Comparison of ENCODE assay signal across 8 cellular contexts in genomic region chr14:34059925-34060746, GRCh38.
DNase-seq lines count a peak whose midpoint lies in the region; ATAC-seq, FAIRE-seq and TF ChIP-seq lines count a peak whose summit lies in the region.

No MANE protein-coding gene starts in this region.

- H3K27me3 ChIP-seq in astrocyte (ENCODE audit: insufficient read depth, low read length) (no peaks in the 10 kb centered on the region), hepatocyte (no peaks in the 10 kb centered on the region), psoas muscle (ENCODE audit: insufficient read depth in 3 of 3, low read length in 2 of 3) (no peaks in the 10 kb centered on the region)

- no peak for FAIRE-seq in astrocyte (lab: Jason Lieb, UNC)

- DNase-seq in DMS153 (lab: John Stamatoyannopoulos, UW) (peak; percentile 46), SW480 (ENCODE audit: low spot score) (peak; percentile 74), astrocyte (ENCODE audit: low read depth) (peak; percentile 63), hepatocyte (ENCODE audit: low spot score) (peak; percentile 94), psoas muscle (peak; percentile 86 to 93), KG1 (lab: John Stamatoyannopoulos, UW) (no peak)

- ATAC-seq in GM19455 (IDR thresholded peaks at IDR 0.05; ENCODE audit: unreplicated experiment) = peak; percentile 82
- ATAC-seq in HG03565 (IDR thresholded peaks at IDR 0.05; ENCODE audit: unreplicated experiment) = peak; percentile 85
- peak; percentile 91 to 95 (median 92) for ATAC-seq in psoas muscle

- H3K79me2 ChIP-seq in astrocyte (ENCODE audit: insufficient read depth, low read length) = no peaks in the 10 kb centered on the region
- no peaks in the 10 kb centered on the region for H3K79me2 ChIP-seq in hepatocyte

- peaks cover 12% of the 10 kb centered on the region for H3K4me1 ChIP-seq in astrocyte (ENCODE audit: insufficient read depth, low read length)
- H3K4me1 ChIP-seq in hepatocyte (ENCODE audit: insufficient read depth) = peaks cover 20% of the 10 kb centered on the region
- H3K4me1 ChIP-seq in psoas muscle = peaks cover 32% of the 10 kb centered on the region

- peaks cover 23% of the 10 kb centered on the region for H3K4me1 Mint-ChIP-seq in astrocyte (ENCODE audit: low read depth, unreplicated experiment)

- H3K9me3 ChIP-seq in astrocyte (ENCODE audit: insufficient read depth, low read depth, low read length) = no peaks in the 10 kb centered on the region
- H3K9me3 ChIP-seq in hepatocyte (ENCODE audit: low read depth) = no peaks in the 10 kb centered on the region
- no peaks in the 10 kb centered on the region for H3K9me3 ChIP-seq in psoas muscle

- no peaks in the 10 kb centered on the region for H4K20me1 ChIP-seq in astrocyte (ENCODE audit: insufficient read depth, low read length)
- no peaks in the 10 kb centered on the region for H4K20me1 ChIP-seq in hepatocyte (ENCODE audit: insufficient read depth, poor library complexity, severe bottlenecking)

- H3K27ac ChIP-seq in astrocyte (ENCODE audit: low read depth, low read length) (peak overlapping the region; percentile 45), hepatocyte (peak overlapping the region; percentile 94), psoas muscle (peak overlapping the region; percentile 99)

- peak overlapping the region; percentile 93 for H2AFZ ChIP-seq in astrocyte (ENCODE audit: low read depth, low read length)
- H2AFZ ChIP-seq in hepatocyte = peak overlapping the region; percentile 77

- peak overlapping the region; percentile 73 for H3K4me3 Mint-ChIP-seq in astrocyte (ENCODE audit: unreplicated experiment)

- H3K4me2 ChIP-seq in astrocyte (ENCODE audit: low read length) (peak overlapping the region; percentile 88), hepatocyte (peak overlapping the region; percentile 87)

- peak overlapping the region; percentile 83 for H3K9ac ChIP-seq in astrocyte (ENCODE audit: low read length)

- H3K9me2 ChIP-seq in hepatocyte (replicated peaks; ENCODE audit: insufficient read depth) = no peaks in the 10 kb centered on the region

- peak overlapping the region; percentile 91 for H3K27ac Mint-ChIP-seq in astrocyte (ENCODE audit: unreplicated experiment)

- H3K4me3 ChIP-seq in astrocyte (ENCODE audit: insufficient read depth, low read depth, low read length) (peak overlapping the region; percentile 62), hepatocyte (peak overlapping the region; percentile 67), psoas muscle (peak overlapping the region; percentile 82)

- intact Hi-C loops in psoas muscle (cut with DNase I) = loop anchor here (1.0 to 10.0 kb wide), 3 partner anchors 21 to 165 kb away; no protein-coding TSS in a partner anchor

- TF ChIP-seq CTCF in astrocyte (IDR thresholded peaks at IDR 0.05; ENCODE audit: insufficient read depth, low read depth, low read length) (no peak), hepatocyte (IDR thresholded peaks at IDR 0.05; ENCODE audit: poor library complexity) (peak; percentile 38), psoas muscle (IDR thresholded peaks at IDR 0.05) (peak; percentile 38)

- no peaks in the 10 kb centered on the region for H3K27me3 Mint-ChIP-seq in astrocyte (ENCODE audit: low read depth, unreplicated experiment)

- H3K36me3 ChIP-seq in astrocyte (ENCODE audit: insufficient read depth, low read length) (no peaks in the 10 kb centered on the region), hepatocyte (replicated peaks; ENCODE audit: insufficient read depth, low read depth) (no peaks in the 10 kb centered on the region), psoas muscle (ENCODE audit: insufficient read depth in 1 of 2, low read depth in 1 of 2) (no peaks in the 10 kb centered on the region)

- no peaks in the 10 kb centered on the region for H3K36me3 Mint-ChIP-seq in astrocyte (ENCODE audit: low read depth, unreplicated experiment)

- 3% methylated on average over 68 of the region's 91 CpGs for WGBS in hepatocyte (ENCODE audit: low lambda C conversion rate, missing lambda C conversion rate)
- WGBS in psoas muscle, 3 donors = 1 to 2% (median 1%) methylated on average over 73 to 91 of the region's 91 CpGs

- H3K9me3 Mint-ChIP-seq in astrocyte (ENCODE audit: unreplicated experiment) = no peaks in the 10 kb centered on the region

Comparison
In these comparisons a context has a peak if more than half of its experiments do, and no peak if none do; other contexts are left out.
1. H3K27ac ChIP-seq: peak in every context shown above with its lines; median percentile 99 in psoas muscle; 94 in hepatocyte; 45 in astrocyte.